In genomic region chr5:18801413-18801812, GRCh38 we compare ENCODE assay signal across 7 cellular contexts.
DNase-seq lines count a peak whose midpoint lies in the region; ATAC-seq, FAIRE-seq and TF ChIP-seq lines count a peak whose summit lies in the region.
"Not testable (repeated sequence)": the region's sequence is repeated elsewhere in the genome, so short reads cannot be mapped to it uniquely, and the experiment has no call there.

No MANE protein-coding gene starts in this region.

- FAIRE-seq in H1 (lab: Jason Lieb, UNC): not testable (repeated sequence)

- H3K9me2 ChIP-seq in GM23338 (ENCODE audit: insufficient read depth); Loucy (replicated peaks; ENCODE audit: low read depth, low read length); OCI-LY7 (ENCODE audit: insufficient read depth, low read length); SU-DHL-6 (replicated peaks; ENCODE audit: insufficient read depth, low read length): not testable (repeated sequence)

- H3K4me3 Mint-ChIP-seq in GM23338, WTC11: not testable (repeated sequence)

- not testable (repeated sequence) for H3K27ac Mint-ChIP-seq in GM23338
- peak overlapping the region; percentile 8 for H3K27ac Mint-ChIP-seq in WTC11

- peaks cover 37% of the 10 kb centered on the region for H3K4me1 Mint-ChIP-seq in GM23338
- peaks cover 47% of the 10 kb centered on the region for H3K4me1 Mint-ChIP-seq in WTC11

- not testable (repeated sequence) for H3F3A ChIP-seq in GM23338 (replicated peaks; ENCODE audit: low read depth); Loucy (ENCODE audit: low read depth); SU-DHL-6 (ENCODE audit: insufficient read depth)

- not testable (repeated sequence) for H3K9ac ChIP-seq in Loucy (ENCODE audit: low read depth, low read length, poor library complexity, severe bottlenecking); SU-DHL-6 (ENCODE audit: low read length); H1 (replicated peaks in 1 of 4; ENCODE audit: extremely low read depth in 1 of 4, low read depth in 3 of 4, low read length in 3 of 4)

- not testable (repeated sequence) for H2BK120ac ChIP-seq in H1 (replicated peaks; ENCODE audit: low read depth, low read length)

- not testable (repeated sequence) for ATAC-seq in GM23338, WTC11

- not testable (repeated sequence) for H3K4me3 ChIP-seq in GM23338; Loucy (ENCODE audit: low read length, poor library complexity, severe bottlenecking); OCI-LY7 (ENCODE audit: low read depth, low read length, poor library complexity, severe bottlenecking); SU-DHL-6 (ENCODE audit: insufficient read depth, low read length, poor library complexity, severe bottlenecking); H1 (ENCODE audit: extremely low read depth in 1 of 4, insufficient read depth in 2 of 4, low read depth in 3 of 4, low read length in 4 of 4)

- not testable (repeated sequence) for DNase-seq in GM23338 (ENCODE audit: low spot score); OCI-LY7 (ENCODE audit: low spot score); WTC11 (ENCODE audit: low spot score); H1 (ENCODE audit: low read depth in 1 of 2, low spot score in 2 of 2)
- DNase-seq in left kidney (ENCODE audit: low read depth, low spot score): peak; percentile 22

- not testable (repeated sequence) for TF ChIP-seq EP300 in H1 (IDR thresholded peaks at IDR 0.05; ENCODE audit: borderline replicate concordance in 1 of 2, low read depth in 2 of 2, low read length in 2 of 2)

- H2BK20ac ChIP-seq in H1 (ENCODE audit: low read length): 0 out of 2 replicates have a peak overlapping the region, but pooled peaks have one; percentile 75

- not testable (repeated sequence) for BruUV-seq in OCI-LY7 (replicated peaks; lab: Mats Ljungman, UMichigan)

- not testable (repeated sequence) for H4K8ac ChIP-seq in H1 (ENCODE audit: extremely low read depth, insufficient read depth, low read length)

- not testable (repeated sequence) for H3K79me2 ChIP-seq in GM23338 (replicated peaks; ENCODE audit: insufficient read depth); Loucy (ENCODE audit: insufficient read depth, low read length); OCI-LY7 (ENCODE audit: insufficient read depth, low read depth, low read length); SU-DHL-6 (ENCODE audit: insufficient read depth, low read length); H1 (ENCODE audit: control insufficient read depth in 1 of 2, insufficient read depth in 2 of 2, low read length in 2 of 2)

- not testable (repeated sequence) for H3K79me1 ChIP-seq in H1 (ENCODE audit: low read depth, low read length)

- TF ChIP-seq CTCF in GM23338 (conservative IDR thresholded peaks at IDR 0.05; ENCODE audit: low read depth in 2 of 2); Loucy (conservative IDR thresholded peaks at IDR 0.05; ENCODE audit: low read length); OCI-LY7 (conservative IDR thresholded peaks at IDR 0.05; ENCODE audit: low read length); SU-DHL-6 (IDR thresholded peaks at IDR 0.05; ENCODE audit: insufficient read depth, low read length, poor library complexity, severe bottlenecking); WTC11 (IDR thresholded peaks at IDR 0.05); H1 (IDR thresholded peaks at IDR 0.05; ENCODE audit: control extremely low read depth in 1 of 3, insufficient read depth in 1 of 3, low read depth in 1 of 3, low read length in 3 of 3): not testable (repeated sequence)

- not testable (repeated sequence) for H3K4ac ChIP-seq in H1 (replicated peaks; ENCODE audit: insufficient read length, low read depth, low read length)

- not testable (repeated sequence) for H3K27ac ChIP-seq in GM23338 (ENCODE audit: low read depth); OCI-LY7 (ENCODE audit: low read depth, low read length, poor library complexity, severe bottlenecking); SU-DHL-6 (ENCODE audit: low read depth, low read length); H1 (ENCODE audit: low read depth, low read length)

- H4K20me1 ChIP-seq in GM23338 (replicated peaks; ENCODE audit: insufficient read depth); Loucy (ENCODE audit: insufficient read depth, low read length, poor library complexity, severe bottlenecking); OCI-LY7 (ENCODE audit: insufficient read depth, low read length); SU-DHL-6 (ENCODE audit: low read depth, low read length); H1 (replicated peaks in 1 of 2; ENCODE audit: control insufficient read depth in 1 of 2, insufficient read depth in 2 of 2, low read length in 2 of 2): not testable (repeated sequence)

- H3K27me3 Mint-ChIP-seq in GM23338 (ENCODE audit: insufficient read depth, low read depth, poor library complexity); WTC11 (ENCODE audit: low read depth): not testable (repeated sequence)

- H3K27me3 ChIP-seq in GM23338 (ENCODE audit: insufficient read depth); Loucy (ENCODE audit: insufficient read depth, low read length, poor library complexity, severe bottlenecking); SU-DHL-6 (ENCODE audit: low read length); H1 (replicated peaks in 1 of 4; ENCODE audit: control insufficient read depth in 3 of 4, extremely low read depth in 1 of 4, insufficient read depth in 3 of 4, low read length in 3 of 4): not testable (repeated sequence)

- H2AFZ ChIP-seq in GM23338: peak overlapping the region; percentile 57; the same call in 1 of the 2 replicates
- H2AFZ ChIP-seq in Loucy (ENCODE audit: low read length): 0 out of 2 replicates have a peak overlapping the region, but pooled peaks have one; percentile 32
- peak overlapping the region; percentile 40; the same call in 1 of the 2 replicates for H2AFZ ChIP-seq in OCI-LY7 (ENCODE audit: low read length)
- peak overlapping the region; percentile 11 for H2AFZ ChIP-seq in SU-DHL-6 (ENCODE audit: low read depth, low read length, severe bottlenecking)
- H2AFZ ChIP-seq in H1 (ENCODE audit: low read length): peak overlapping the region; percentile 34; the same call in 1 of the 2 replicates

- H3K4me1 ChIP-seq in GM23338 (ENCODE audit: insufficient read depth) (peaks cover 43% of the 10 kb centered on the region), H1 (replicated peaks in 1 of 4; ENCODE audit: control insufficient read depth in 3 of 4, insufficient read depth in 4 of 4, low read length in 3 of 4) (peaks cover 0 to 12% (median 10%) of the 10 kb centered on the region in 4 experiments; a peak in 5 of 7 replicates)
- H3K4me1 ChIP-seq in Loucy (ENCODE audit: insufficient read depth, low read length, poor library complexity, severe bottlenecking); OCI-LY7 (ENCODE audit: insufficient read depth, low read length, poor library complexity, severe bottlenecking): not testable (repeated sequence)

- not testable (repeated sequence) for H3K23ac ChIP-seq in H1 (ENCODE audit: insufficient read length)

- not testable (repeated sequence) for H4K5ac ChIP-seq in H1 (ENCODE audit: insufficient read length, low read depth, low read length)

- not testable (repeated sequence) for H3K14ac ChIP-seq in H1 (ENCODE audit: insufficient read length)

- not testable (repeated sequence) for H3K18ac ChIP-seq in H1 (ENCODE audit: extremely low read depth, low read length)

- H3K36me3 ChIP-seq in GM23338 (ENCODE audit: insufficient read depth); Loucy (ENCODE audit: insufficient read depth, low read length); OCI-LY7 (ENCODE audit: insufficient read depth, low read length); SU-DHL-6 (ENCODE audit: low read length); H1 (ENCODE audit: control insufficient read depth in 2 of 4, insufficient read depth in 4 of 4, low read length in 3 of 4): not testable (repeated sequence)

- H3K9me3 ChIP-seq in Loucy (ENCODE audit: insufficient read depth, low read depth, low read length); OCI-LY7 (ENCODE audit: low read length); SU-DHL-6 (ENCODE audit: insufficient read depth, low read length); H1 (ENCODE audit: insufficient read depth in 2 of 2, low read depth in 1 of 2, low read length in 1 of 2): not testable (repeated sequence)

- H2AK5ac ChIP-seq in H1 (ENCODE audit: low read depth, low read length): not testable (repeated sequence)

- CTCF ChIA-PET in OCI-LY7 (lab: Charles Lee; ENCODE audit: unreplicated experiment); WTC11 (lab: Charles Lee): not testable (repeated sequence)
- CTCF ChIA-PET in H1 (lab: Charles Lee; ENCODE audit: partially characterized antibody): interaction anchor here (1.0 kb wide), 1 partner anchor 62 kb away, joined by 3 read pairs; no protein-coding TSS in a partner anchor

- POLR2A ChIA-PET in OCI-LY7 (lab: Charles Lee): interaction anchor here (0.6 to 1.0 kb wide), 3 partner anchors 10 to 21 kb away, joined by 3 read pairs; no protein-coding TSS in a partner anchor
- POLR2A ChIA-PET in WTC11 (lab: Charles Lee); H1 (lab: Charles Lee; ENCODE audit: partially characterized antibody): not testable (repeated sequence)

- not testable (repeated sequence) for TF ChIP-seq POLR2A in H1 (IDR thresholded peaks at IDR 0.05; ENCODE audit: control extremely low read depth in 1 of 2, low read depth in 2 of 2, low read length in 2 of 2)

- WGBS in H1 (ENCODE audit: extremely low coverage in 1 of 2, insufficient coverage in 1 of 2, insufficient read length in 1 of 2, insufficient replicate concordance in 2 of 2, low coverage in 1 of 2, low lambda C conversion rate in 2 of 2, missing lambda C conversion rate in 1 of 2), 2 experiments: 92% methylated on average over 3 of the region's 3 CpGs; no CpG with 5 or more reads in 1 of the 2 experiments

- H3K36me3 Mint-ChIP-seq in GM23338 (ENCODE audit: low read depth): peaks cover 11% of the 10 kb centered on the region
- not testable (repeated sequence) for H3K36me3 Mint-ChIP-seq in WTC11

- not testable (repeated sequence) for H3K9me3 Mint-ChIP-seq in GM23338, WTC11

- H4K91ac ChIP-seq in H1 (replicated peaks; ENCODE audit: insufficient read length, low read length): not testable (repeated sequence)

- TF ChIP-seq RAD21 in H1 (IDR thresholded peaks at IDR 0.05 in 1 of 2, conservative IDR thresholded peaks at IDR 0.05 in 1 of 2; ENCODE audit: low read depth in 2 of 2, low read length in 2 of 2): not testable (repeated sequence)

- 0 out of 2 replicates have a peak overlapping the region, but pooled peaks have one; percentile 40 for H2BK15ac ChIP-seq in H1 (ENCODE audit: low read length)

- intact Hi-C loops in OCI-LY7 (cut with micrococcal nuclease; ENCODE audit: unreplicated experiment): not testable (repeated sequence)

- not testable (repeated sequence) for H2BK5ac ChIP-seq in H1 (ENCODE audit: low read depth, low read length)

- H2BK12ac ChIP-seq in H1 (ENCODE audit: low read depth, low read length): peak overlapping the region; percentile 84

- not testable (repeated sequence) for H3K4me2 ChIP-seq in GM23338; Loucy (ENCODE audit: low read depth, low read length, poor library complexity, severe bottlenecking); OCI-LY7 (ENCODE audit: low read length); SU-DHL-6 (ENCODE audit: low read depth, low read length, poor library complexity, severe bottlenecking); H1 (ENCODE audit: insufficient read depth in 1 of 2, low read depth in 2 of 2, low read length in 2 of 2)

- not testable (repeated sequence) for H3K23me2 ChIP-seq in H1 (ENCODE audit: low read depth, low read length)

- not testable (repeated sequence) for H3K56ac ChIP-seq in H1 (replicated peaks; ENCODE audit: insufficient read length, low read depth, low read length)
